In genomic region chr9:112864413-112864812, GRCh38 we compare ENCODE assay signal across 18 cellular contexts. TPM values are rescaled to one million over a fixed set of nuclear protein-coding genes. Genes with fewer than 3 reads are reported as not detected.
DNase-seq lines count a peak whose midpoint lies in the region; ATAC-seq and TF ChIP-seq lines count a peak whose summit lies in the region.
"Had no signal": no experiment of that assay in that cellular context is flagged by ENCODE, and none has a peak within 500 bp of the region (broad histone marks: within the 10 kb centered on the region; RNA-seq: fewer than 3 reads in every experiment).

No MANE protein-coding gene starts in this region.

- no peaks in the 10 kb centered on the region for H3K27me3 ChIP-seq in HL-60 (ENCODE audit: insufficient read depth, poor library complexity, severe bottlenecking)
- no peaks in the 10 kb centered on the region for H3K27me3 ChIP-seq in lower lobe of right lung (ENCODE audit: low read depth)
- no peaks in the 10 kb centered on the region for H3K27me3 ChIP-seq in tibial nerve
- H3K27me3 ChIP-seq: BE2C had no signal

- TF ChIP-seq CTCF in HL-60 (IDR thresholded peaks at IDR 0.05; ENCODE audit: insufficient read depth, low read length) (no peak), lower lobe of right lung (IDR thresholded peaks at IDR 0.05) (no peak), tibial nerve (IDR thresholded peaks at IDR 0.05) (no peak)

- TF ChIP-seq POLR2A in tibial nerve (IDR thresholded peaks at IDR 0.05) = no peak

- DNase-seq in HL-60 (ENCODE audit: low read depth in 1 of 2, low spot score in 1 of 2) (peak in 1 of 2 experiments; percentile 61), T-helper 17 cell (no peak), lower lobe of right lung (no peak), NAMALWA (ENCODE audit: low spot score) (no peak), tibial nerve (ENCODE audit: low spot score in 2 of 2) (no peak)
- DNase-seq in activated naive CD4-positive, alpha-beta T cell treated with anti-CD3 and anti-CD28 coated beads, Interleukin-2, amount 50 U/mL, for 72 hours (ENCODE audit: low spot score in 2 of 2) = no peak
- DNase-seq in activated naive CD4-positive, alpha-beta T cell treated with Interleukin-2 at 50 U/mL for 16 hours = no peak
- DNase-seq: BE2C; DMS79 treated with DMSO at 0.1 percent for 48 hours; NCI-H1417; NCI-H187 treated with DMSO at 0.1 percent for 48 hours; NCI-H526 treated with DMSO at 0.1 percent for 48 hours; NK-92 treated with Interleukin-12 subunit alpha and Interleukin-12 subunit beta, amount 100 ng/mL, for 24 hours; RPMI8226; SIG-M5 had no signal

- H3K4me1 Mint-ChIP-seq in T-helper 17 cell = peaks cover 14% of the 10 kb centered on the region

- ATAC-seq in T-helper 17 cell = no peak
- no peak for ATAC-seq in lower lobe of right lung
- ATAC-seq in activated naive CD4-positive, alpha-beta T cell treated with anti-CD3 and anti-CD28 coated beads, Interleukin-2, amount 50 U/mL, for 72 hours = no peak

- H3K4me1 ChIP-seq in lower lobe of right lung = peaks cover 62% of the 10 kb centered on the region
- peaks cover 0 to 25% (median 2%) of the 10 kb centered on the region in 4 donors for H3K4me1 ChIP-seq in tibial nerve
- H3K4me1 ChIP-seq: BE2C had no signal

- no peaks in the 10 kb centered on the region for H3K9me3 Mint-ChIP-seq in activated naive CD4-positive, alpha-beta T cell treated with anti-CD3 and anti-CD28 coated beads, Interleukin-2, amount 50 U/mL, for 72 hours

- WGBS in tibial nerve, 2 donors = 56 to 59% methylated on average over 3 of the region's 3 CpGs

- H3K27ac Mint-ChIP-seq in T-helper 17 cell = peak overlapping the region; percentile 29
- no peak overlapping the region for H3K27ac Mint-ChIP-seq in activated naive CD4-positive, alpha-beta T cell treated with anti-CD3 and anti-CD28 coated beads, Interleukin-2, amount 50 U/mL, for 72 hours

- no peaks in the 10 kb centered on the region for H3K9me3 ChIP-seq in T-helper 17 cell (ENCODE audit: control insufficient read depth, low read length, poor library complexity, severe bottlenecking)
- H3K9me3 ChIP-seq in lower lobe of right lung = no peaks in the 10 kb centered on the region
- no peaks in the 10 kb centered on the region for H3K9me3 ChIP-seq in tibial nerve
- H3K9me3 ChIP-seq: BE2C had no signal

- H3K4me3 ChIP-seq in HL-60 (replicated peaks; ENCODE audit: insufficient read depth, low read length) (no peak overlapping the region), lower lobe of right lung (no peak overlapping the region), tibial nerve (no peak overlapping the region)

- no peak overlapping the region for H3K4me3 Mint-ChIP-seq in T-helper 17 cell

- intact Hi-C loops in lower lobe of right lung (cut with DNase I) = no loop called here

- no peaks in the 10 kb centered on the region for H3K27me3 Mint-ChIP-seq in T-helper 17 cell

- TF ChIP-seq EP300 in tibial nerve (IDR thresholded peaks at IDR 0.05) = no peak

- H3K27ac ChIP-seq in HL-60 (replicated peaks) (peak overlapping the region; percentile 77), lower lobe of right lung (peak overlapping the region; percentile 83), tibial nerve (no peak overlapping the region)
- H3K27ac ChIP-seq: KMS-11 had no signal

- H3K36me3 Mint-ChIP-seq in T-helper 17 cell (ENCODE audit: low read depth) = peaks cover 12% of the 10 kb centered on the region
- peaks cover 0 to 5% of the 10 kb centered on the region in 2 donors for H3K36me3 Mint-ChIP-seq in activated naive CD4-positive, alpha-beta T cell treated with anti-CD3 and anti-CD28 coated beads, Interleukin-2, amount 50 U/mL, for 72 hours

- H3K36me3 ChIP-seq in lower lobe of right lung (peaks cover 22% of the 10 kb centered on the region), tibial nerve (peaks cover 0 to 34% (median 0%) of the 10 kb centered on the region in 3 donors)
- H3K36me3 ChIP-seq: BE2C had no signal

RNA-seq across cellular contexts. Expression of gene SLC46A2, which starts 26.3 kb away (rescaled TPM):
- under 1 TPM in 1 of 2 donors, not detected in 1; 0.47 TPM for total RNA-seq in T-helper 17 cell
- total RNA-seq in lower lobe of right lung = 13.7 TPM
- total RNA-seq in activated naive CD4-positive, alpha-beta T cell treated with anti-CD3 and anti-CD28 coated beads, Interleukin-2, amount 50 U/mL, for 72 hours = not detected
- total RNA-seq in tibial nerve = 1 to 10 TPM in 1 of 4 donors, under 1 TPM in 2, not detected in 1; 0.21 to 1.8 (median 0.22) TPM
- total RNA-seq: H4, MCF 10A had no signal

Comparison
In these comparisons a context has a peak if more than half of its experiments do, and no peak if none do; other contexts are left out.
1. H3K27ac ChIP-seq: peak in HL-60 (single experiment) and lower lobe of right lung (single experiment); none in tibial nerve (0 of 4).